Comparison of ENCODE assay signal across 2 cellular contexts in the genomic region with DNA sequence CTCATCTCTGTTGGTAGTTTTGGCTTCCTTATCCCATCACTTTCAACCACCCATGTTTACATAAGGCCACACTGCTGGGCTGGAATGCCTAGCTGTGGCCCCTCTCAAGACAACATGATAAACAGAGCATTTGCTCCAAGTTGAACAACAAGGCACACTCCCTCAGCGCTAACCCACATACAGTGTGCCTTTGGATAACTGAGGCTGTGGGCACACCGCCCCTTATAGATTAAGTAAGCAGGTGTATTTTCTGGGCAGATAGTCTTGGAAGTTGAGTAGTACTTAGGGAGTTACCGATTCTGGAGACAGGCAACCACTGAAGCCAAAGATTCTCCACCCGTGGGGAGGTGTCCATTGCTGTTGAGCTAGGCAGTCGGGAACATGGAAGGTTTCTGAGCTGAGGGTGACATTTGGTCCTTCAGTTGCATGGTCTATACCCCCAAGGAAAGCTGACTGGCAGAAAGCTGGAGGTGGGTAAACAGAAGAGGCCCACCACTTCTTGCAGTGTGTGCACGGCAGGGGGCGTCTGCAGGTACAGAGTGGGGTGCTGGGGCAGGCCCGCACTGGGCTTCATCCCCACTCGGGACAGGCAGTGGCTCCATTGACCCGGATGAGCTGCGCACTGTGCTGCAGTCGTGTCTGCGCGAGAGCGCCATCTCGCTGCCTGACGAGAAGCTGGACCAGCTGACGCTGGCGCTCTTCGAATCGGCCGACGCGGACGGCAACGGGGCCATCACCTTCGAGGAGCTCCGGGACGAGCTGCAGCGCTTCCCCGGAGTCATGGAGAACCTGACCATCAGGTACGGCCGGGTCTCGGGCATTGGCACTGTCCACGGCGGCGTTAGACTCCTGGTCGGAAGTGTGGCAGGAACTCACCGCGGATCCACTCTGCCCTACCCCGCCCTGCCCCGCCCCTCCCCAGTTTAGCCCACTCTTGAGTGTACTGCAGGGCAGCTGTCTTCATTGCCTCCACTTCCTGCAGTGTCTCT.
TF ChIP-seq lines count a peak whose summit lies in the region.

No MANE protein-coding gene starts in this region.

TF ChIP-seq in HEK293, 187 proteins besides CTCF, POLR2A, EP300 and RAD21 (continued from another document and continues in another):
- TF ChIP-seq, protein P1, sequence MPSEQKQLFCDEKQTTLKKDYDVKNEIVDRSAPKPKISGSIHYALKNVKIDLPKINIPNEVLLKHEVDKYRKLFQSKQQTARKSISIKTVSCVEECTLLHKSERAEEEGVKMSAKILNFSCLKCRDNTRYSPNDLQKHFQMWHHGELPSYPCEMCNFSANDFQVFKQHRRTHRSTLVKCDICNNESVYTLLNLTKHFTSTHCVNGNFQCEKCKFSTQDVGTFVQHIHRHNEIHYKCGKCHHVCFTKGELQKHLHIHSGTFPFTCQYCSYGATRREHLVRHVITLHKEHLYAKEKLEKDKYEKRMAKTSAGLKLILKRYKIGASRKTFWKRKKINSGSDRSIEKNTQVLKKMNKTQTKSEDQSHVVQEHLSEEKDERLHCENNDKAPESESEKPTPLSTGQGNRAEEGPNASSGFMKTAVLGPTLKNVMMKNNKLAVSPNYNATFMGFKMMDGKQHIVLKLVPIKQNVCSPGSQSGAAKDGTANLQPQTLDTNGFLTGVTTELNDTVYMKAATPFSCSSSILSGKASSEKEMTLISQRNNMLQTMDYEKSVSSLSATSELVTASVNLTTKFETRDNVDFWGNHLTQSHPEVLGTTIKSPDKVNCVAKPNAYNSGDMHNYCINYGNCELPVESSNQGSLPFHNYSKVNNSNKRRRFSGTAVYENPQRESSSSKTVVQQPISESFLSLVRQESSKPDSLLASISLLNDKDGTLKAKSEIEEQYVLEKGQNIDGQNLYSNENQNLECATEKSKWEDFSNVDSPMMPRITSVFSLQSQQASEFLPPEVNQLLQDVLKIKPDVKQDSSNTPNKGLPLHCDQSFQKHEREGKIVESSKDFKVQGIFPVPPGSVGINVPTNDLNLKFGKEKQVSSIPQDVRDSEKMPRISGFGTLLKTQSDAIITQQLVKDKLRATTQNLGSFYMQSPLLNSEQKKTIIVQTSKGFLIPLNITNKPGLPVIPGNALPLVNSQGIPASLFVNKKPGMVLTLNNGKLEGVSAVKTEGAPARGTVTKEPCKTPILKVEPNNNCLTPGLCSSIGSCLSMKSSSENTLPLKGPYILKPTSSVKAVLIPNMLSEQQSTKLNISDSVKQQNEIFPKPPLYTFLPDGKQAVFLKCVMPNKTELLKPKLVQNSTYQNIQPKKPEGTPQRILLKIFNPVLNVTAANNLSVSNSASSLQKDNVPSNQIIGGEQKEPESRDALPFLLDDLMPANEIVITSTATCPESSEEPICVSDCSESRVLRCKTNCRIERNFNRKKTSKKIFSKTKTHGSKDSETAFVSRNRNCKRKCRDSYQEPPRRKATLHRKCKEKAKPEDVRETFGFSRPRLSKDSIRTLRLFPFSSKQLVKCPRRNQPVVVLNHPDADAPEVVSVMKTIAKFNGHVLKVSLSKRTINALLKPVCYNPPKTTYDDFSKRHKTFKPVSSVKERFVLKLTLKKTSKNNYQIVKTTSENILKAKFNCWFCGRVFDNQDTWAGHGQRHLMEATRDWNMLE (tag by site-specific recombination; conservative IDR thresholded peaks at IDR 0.05; ENCODE audit: low read depth): peak; percentile 24; the same call in 1 of the 2 replicates
- TF ChIP-seq ZFP37 (tag by site-specific recombination; IDR thresholded peaks at IDR 0.05): peak; percentile 71; the same call in 1 of the 2 replicates
- peak; percentile 91 for TF ChIP-seq ZBTB17 (tag by site-specific recombination; IDR thresholded peaks at IDR 0.05)
- TF ChIP-seq ZNF132 (tag by site-specific recombination; IDR thresholded peaks at IDR 0.05; ENCODE audit: borderline replicate concordance): no peak
- TF ChIP-seq ZNF571 (tag by site-specific recombination; IDR thresholded peaks at IDR 0.05): no peak
- TF ChIP-seq, protein P2, sequence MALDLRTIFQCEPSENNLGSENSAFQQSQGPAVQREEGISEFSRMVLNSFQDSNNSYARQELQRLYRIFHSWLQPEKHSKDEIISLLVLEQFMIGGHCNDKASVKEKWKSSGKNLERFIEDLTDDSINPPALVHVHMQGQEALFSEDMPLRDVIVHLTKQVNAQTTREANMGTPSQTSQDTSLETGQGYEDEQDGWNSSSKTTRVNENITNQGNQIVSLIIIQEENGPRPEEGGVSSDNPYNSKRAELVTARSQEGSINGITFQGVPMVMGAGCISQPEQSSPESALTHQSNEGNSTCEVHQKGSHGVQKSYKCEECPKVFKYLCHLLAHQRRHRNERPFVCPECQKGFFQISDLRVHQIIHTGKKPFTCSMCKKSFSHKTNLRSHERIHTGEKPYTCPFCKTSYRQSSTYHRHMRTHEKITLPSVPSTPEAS (tag by site-specific recombination; IDR thresholded peaks at IDR 0.05): peak; percentile 38; the same call in 1 of the 2 replicates
- no peak for TF ChIP-seq MEIS1 (CRISPR knock-in tag; IDR thresholded peaks at IDR 0.05; ENCODE audit: borderline replicate concordance)
- TF ChIP-seq ZNF561 (tag by site-specific recombination; IDR thresholded peaks at IDR 0.05; ENCODE audit: borderline replicate concordance): no peak
- TF ChIP-seq ZNF530 (tag by site-specific recombination; IDR thresholded peaks at IDR 0.05; ENCODE audit: low read depth): no peak
- TF ChIP-seq ZNF214 (tag by site-specific recombination; IDR thresholded peaks at IDR 0.05; ENCODE audit: borderline replicate concordance): no peak
- TF ChIP-seq ZNF311 (tag by site-specific recombination; IDR thresholded peaks at IDR 0.05; ENCODE audit: borderline replicate concordance): no peak
- TF ChIP-seq ZNF785 (tag by site-specific recombination; IDR thresholded peaks at IDR 0.05): peak; percentile 40; the same call in 1 of the 2 replicates
- TF ChIP-seq KLF1 (tag by site-specific recombination; IDR thresholded peaks at IDR 0.05): peak; percentile 79; the same call in 1 of the 2 replicates
- peak; percentile 68; the same call in 1 of the 2 replicates for TF ChIP-seq SP7 (tag by site-specific recombination; IDR thresholded peaks at IDR 0.05)
- TF ChIP-seq ZNF76 (tag by site-specific recombination; IDR thresholded peaks at IDR 0.05; ENCODE audit: borderline replicate concordance, low read depth): no peak; the same call in 1 of the 2 replicates
- TF ChIP-seq ZNF768 (tag by site-specific recombination; IDR thresholded peaks at IDR 0.05): no peak
- no peak for TF ChIP-seq HOXC10 (CRISPR knock-in tag; IDR thresholded peaks at IDR 0.05)
- no peak for TF ChIP-seq ZFHX2 (tag by site-specific recombination; conservative IDR thresholded peaks at IDR 0.05)
- no peak for TF ChIP-seq ZNF174 (tag by site-specific recombination; IDR thresholded peaks at IDR 0.05)
- TF ChIP-seq, protein P3, sequence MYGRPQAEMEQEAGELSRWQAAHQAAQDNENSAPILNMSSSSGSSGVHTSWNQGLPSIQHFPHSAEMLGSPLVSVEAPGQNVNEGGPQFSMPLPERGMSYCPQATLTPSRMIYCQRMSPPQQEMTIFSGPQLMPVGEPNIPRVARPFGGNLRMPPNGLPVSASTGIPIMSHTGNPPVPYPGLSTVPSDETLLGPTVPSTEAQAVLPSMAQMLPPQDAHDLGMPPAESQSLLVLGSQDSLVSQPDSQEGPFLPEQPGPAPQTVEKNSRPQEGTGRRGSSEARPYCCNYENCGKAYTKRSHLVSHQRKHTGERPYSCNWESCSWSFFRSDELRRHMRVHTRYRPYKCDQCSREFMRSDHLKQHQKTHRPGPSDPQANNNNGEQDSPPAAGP (tag by site-specific recombination; IDR thresholded peaks at IDR 0.05): peak; percentile 82
- TF ChIP-seq SP2 (tag by site-specific recombination; IDR thresholded peaks at IDR 0.05): no peak
- no peak for TF ChIP-seq ZNF155 (tag by site-specific recombination; IDR thresholded peaks at IDR 0.05)
- peak; percentile 50; the same call in 1 of the 2 replicates for TF ChIP-seq KLF7 (tag by site-specific recombination; IDR thresholded peaks at IDR 0.05; ENCODE audit: borderline replicate concordance)
- peak; percentile 58; the same call in 1 of the 2 replicates for TF ChIP-seq YY1 (tag by site-specific recombination; IDR thresholded peaks at IDR 0.05)
- no peak for TF ChIP-seq ZNF670 (tag by site-specific recombination; IDR thresholded peaks at IDR 0.05; ENCODE audit: low read depth)

TF ChIP-seq in WTC11, 78 proteins besides CTCF, POLR2A, EP300 and RAD21 (continued from another document):
- TF ChIP-seq, protein P4, sequence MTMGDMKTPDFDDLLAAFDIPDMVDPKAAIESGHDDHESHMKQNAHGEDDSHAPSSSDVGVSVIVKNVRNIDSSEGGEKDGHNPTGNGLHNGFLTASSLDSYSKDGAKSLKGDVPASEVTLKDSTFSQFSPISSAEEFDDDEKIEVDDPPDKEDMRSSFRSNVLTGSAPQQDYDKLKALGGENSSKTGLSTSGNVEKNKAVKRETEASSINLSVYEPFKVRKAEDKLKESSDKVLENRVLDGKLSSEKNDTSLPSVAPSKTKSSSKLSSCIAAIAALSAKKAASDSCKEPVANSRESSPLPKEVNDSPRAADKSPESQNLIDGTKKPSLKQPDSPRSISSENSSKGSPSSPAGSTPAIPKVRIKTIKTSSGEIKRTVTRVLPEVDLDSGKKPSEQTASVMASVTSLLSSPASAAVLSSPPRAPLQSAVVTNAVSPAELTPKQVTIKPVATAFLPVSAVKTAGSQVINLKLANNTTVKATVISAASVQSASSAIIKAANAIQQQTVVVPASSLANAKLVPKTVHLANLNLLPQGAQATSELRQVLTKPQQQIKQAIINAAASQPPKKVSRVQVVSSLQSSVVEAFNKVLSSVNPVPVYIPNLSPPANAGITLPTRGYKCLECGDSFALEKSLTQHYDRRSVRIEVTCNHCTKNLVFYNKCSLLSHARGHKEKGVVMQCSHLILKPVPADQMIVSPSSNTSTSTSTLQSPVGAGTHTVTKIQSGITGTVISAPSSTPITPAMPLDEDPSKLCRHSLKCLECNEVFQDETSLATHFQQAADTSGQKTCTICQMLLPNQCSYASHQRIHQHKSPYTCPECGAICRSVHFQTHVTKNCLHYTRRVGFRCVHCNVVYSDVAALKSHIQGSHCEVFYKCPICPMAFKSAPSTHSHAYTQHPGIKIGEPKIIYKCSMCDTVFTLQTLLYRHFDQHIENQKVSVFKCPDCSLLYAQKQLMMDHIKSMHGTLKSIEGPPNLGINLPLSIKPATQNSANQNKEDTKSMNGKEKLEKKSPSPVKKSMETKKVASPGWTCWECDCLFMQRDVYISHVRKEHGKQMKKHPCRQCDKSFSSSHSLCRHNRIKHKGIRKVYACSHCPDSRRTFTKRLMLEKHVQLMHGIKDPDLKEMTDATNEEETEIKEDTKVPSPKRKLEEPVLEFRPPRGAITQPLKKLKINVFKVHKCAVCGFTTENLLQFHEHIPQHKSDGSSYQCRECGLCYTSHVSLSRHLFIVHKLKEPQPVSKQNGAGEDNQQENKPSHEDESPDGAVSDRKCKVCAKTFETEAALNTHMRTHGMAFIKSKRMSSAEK (CRISPR knock-in tag; IDR thresholded peaks at IDR 0.05; ENCODE audit: borderline replicate concordance): no peak
- TF ChIP-seq NR2C2 (CRISPR knock-in tag; IDR thresholded peaks at IDR 0.05) (no peak), ZNF232 (CRISPR knock-in tag; IDR thresholded peaks at IDR 0.05) (peak; percentile 82; the same call in 1 of the 2 replicates), CREB1 (CRISPR knock-in tag; IDR thresholded peaks at IDR 0.05) (no peak), GRHL2 (CRISPR knock-in tag; IDR thresholded peaks at IDR 0.05; ENCODE audit: insufficient replicate concordance, severe bottlenecking) (no peak), CREM (CRISPR knock-in tag; IDR thresholded peaks at IDR 0.05) (peak; percentile 25; the same call in 1 of the 2 replicates), NFE2L1 (CRISPR knock-in tag; IDR thresholded peaks at IDR 0.05) (no peak)
